2 cellular contexts compared by ENCODE assay signal in genomic region chr2:68901199-68901515, GRCh38.
TF ChIP-seq lines count a peak whose summit lies in the region.

No MANE protein-coding gene starts in this region.

TF ChIP-seq in GM12878, 131 proteins besides CTCF, POLR2A, EP300 and RAD21:
- no peak for TF ChIP-seq ATF3 (IDR thresholded peaks at IDR 0.05; ENCODE audit: borderline replicate concordance, extremely low read depth, low read depth, low read length)
- TF ChIP-seq POLR2AphosphoS5 (IDR thresholded peaks at IDR 0.05; ENCODE audit: low read length) = no peak
- no peak for TF ChIP-seq TAF1 (IDR thresholded peaks at IDR 0.05; ENCODE audit: borderline replicate concordance, low read depth, low read length)
- TF ChIP-seq BMI1 (IDR thresholded peaks at IDR 0.05; ENCODE audit: borderline replicate concordance) = no peak

TF ChIP-seq in HepG2, 621 proteins besides CTCF, POLR2A, EP300 and RAD21:
- TF ChIP-seq ZNF800 (CRISPR knock-in tag; IDR thresholded peaks at IDR 0.05) (no peak), MTA1 (CRISPR knock-in tag; IDR thresholded peaks at IDR 0.05; ENCODE audit: borderline replicate concordance) (no peak), RNF2 (conservative IDR thresholded peaks at IDR 0.05; ENCODE audit: low read depth) (no peak), ATF7 (IDR thresholded peaks at IDR 0.05) (0 out of 2 replicates have a peak, but pooled peaks have one; percentile 48), ATF7 (CRISPR knock-in tag; IDR thresholded peaks at IDR 0.05) (no peak), IKZF1 (IDR thresholded peaks at IDR 0.05) (no peak), ZHX2 (IDR thresholded peaks at IDR 0.05; ENCODE audit: low read depth) (no peak), ZHX2 (CRISPR knock-in tag; IDR thresholded peaks at IDR 0.05; ENCODE audit: borderline replicate concordance) (no peak), ZNF746 (CRISPR knock-in tag; IDR thresholded peaks at IDR 0.05) (no peak), SMC3 (IDR thresholded peaks at IDR 0.05; ENCODE audit: low read length) (peak; percentile 58; the same call in 1 of the 2 replicates), BRD4 (CRISPR knock-in tag; IDR thresholded peaks at IDR 0.05) (no peak), NR2F6 (IDR thresholded peaks at IDR 0.05) (no peak), NR2F6 (CRISPR knock-in tag; IDR thresholded peaks at IDR 0.05) (no peak), STAT5B (CRISPR knock-in tag; IDR thresholded peaks at IDR 0.05) (no peak), STAG1 (CRISPR knock-in tag; IDR thresholded peaks at IDR 0.05) (peak; percentile 84), SMARCC2 (IDR thresholded peaks at IDR 0.05) (no peak)
TF ChIP-seq in HepG2: peak in this region for 3.
